Comparison of ENCODE assay signal across 15 cellular contexts in the genomic region with DNA sequence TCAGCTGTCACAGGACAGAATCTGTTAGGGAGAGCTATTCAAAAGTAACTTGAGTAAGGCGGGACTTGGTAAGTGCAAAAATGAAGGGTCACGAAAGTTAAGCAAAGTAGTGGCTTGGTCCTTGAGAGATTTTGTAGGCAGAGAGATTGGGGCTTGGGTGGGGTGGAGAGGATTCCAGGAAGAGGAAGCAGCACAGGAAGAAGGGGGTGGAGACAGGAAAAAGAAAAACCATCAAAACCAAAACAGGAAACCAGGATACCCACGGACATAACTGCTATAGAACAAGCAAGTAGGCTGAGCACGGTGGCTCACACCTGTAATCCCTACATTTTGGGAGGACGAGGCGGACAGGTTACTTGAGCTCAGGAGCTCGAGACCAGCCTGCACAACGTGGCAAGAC. TPM values are rescaled to one million over a fixed set of nuclear protein-coding genes. Genes with fewer than 3 reads are reported as not detected.
DNase-seq lines count a peak whose midpoint lies in the region; ATAC-seq, FAIRE-seq and TF ChIP-seq lines count a peak whose summit lies in the region.
"Had no signal": no experiment of that assay in that cellular context is flagged by ENCODE, and none has a peak within 500 bp of the region (broad histone marks: within the 10 kb centered on the region; RNA-seq: fewer than 3 reads in every experiment).

No MANE protein-coding gene starts in this region.

- H3K9ac ChIP-seq in BLaER1 treated with 17β-estradiol and CSF1 and Interleukin-3, amounts not matched to agents 10 nM and 100 nM: peak overlapping the region in 7 of 11 experiments; percentile 14 to 49 (median 34); a peak in 9 of 22 replicates
- H3K9ac ChIP-seq in K562 (ENCODE audit: insufficient read depth in 1 of 2, low read depth in 2 of 2, low read length in 2 of 2) (no peak overlapping the region), mammary epithelial cell (ENCODE audit: insufficient read depth, low read length) (no peak overlapping the region)

- TF ChIP-seq POLR2A in K562 (conservative IDR thresholded peaks at IDR 0.05): no peak

- BruUV-seq in K562 (replicated peaks; lab: Mats Ljungman, UMichigan) (no TSS peak), mammary epithelial cell (replicated peaks; lab: Mats Ljungman, UMichigan) (no TSS peak)

- POLR2A ChIA-PET in K562 (lab: Yijun Ruan, JAX): interaction anchor here (0.6 to 0.7 kb wide), 4 partner anchors 10 to 180 kb away, joined by 3 read pairs; no protein-coding TSS in a partner anchor

- H4K20me1 ChIP-seq in BLaER1 treated with 17β-estradiol and CSF1 and Interleukin-3, amounts not matched to agents 10 nM and 100 nM: peaks cover 0 to 17% (median 5%) of the 10 kb centered on the region in 11 experiments; a peak in 8 of 22 replicates
- H4K20me1 ChIP-seq in K562 (replicated peaks; ENCODE audit: control insufficient read depth, insufficient read depth, low read length) (no peaks in the 10 kb centered on the region), mammary epithelial cell (ENCODE audit: insufficient read depth, low read length) (no peaks in the 10 kb centered on the region)

- DNase-seq in GDM1 (lab: John Stamatoyannopoulos, UW): peak; percentile 61
- peak; percentile 55 for DNase-seq in SKM-1 treated with dmso at 0.1 percent for 144 hours (lab: John Stamatoyannopoulos, UW; ENCODE audit: unreplicated experiment)
- DNase-seq in K562 (ENCODE audit: extremely low read depth in 1 of 4, low spot score in 3 of 4): peak in 2 of 4 experiments; percentile 41 to 49
- no peak for DNase-seq in mammary epithelial cell
- no peak for DNase-seq in HUDEP-2 (lab: John Stamatoyannopoulos, UW; ENCODE audit: unreplicated experiment in 76 of 76)
- DNase-seq in GM19239 (ENCODE audit: insufficient read length, low spot score): no peak
- DNase-seq: activated CD4-positive, alpha-beta T cell treated with anti-CD3 and anti-CD28 coated beads for 48 hours; NCI-H2171; SW 1271 had no signal

- no peak for FAIRE-seq in K562 (lab: Jason Lieb, UNC)
- FAIRE-seq in GM19239 (lab: Jason Lieb, UNC): no peak
- FAIRE-seq: G401.6, GM18507, H54 had no signal

- TF ChIP-seq EP300 in K562 (IDR thresholded peaks at IDR 0.05; ENCODE audit: low read length): no peak

- intact Hi-C loops in K562 (cut with micrococcal nuclease) (no loop called here), mammary epithelial cell (cut with micrococcal nuclease) (no loop called here)

- no peaks in the 10 kb centered on the region for H3K9me1 ChIP-seq in K562 (ENCODE audit: control insufficient read depth, insufficient read depth, low read length)

- no peaks in the 10 kb centered on the region for H3K36me3 ChIP-seq in BLaER1 treated with 17β-estradiol and CSF1 and Interleukin-3, amounts not matched to agents 10 nM and 100 nM
- H3K36me3 ChIP-seq in K562 (ENCODE audit: control insufficient read depth, insufficient read depth, low read length) (no peaks in the 10 kb centered on the region), mammary epithelial cell (ENCODE audit: insufficient read depth, low read length) (no peaks in the 10 kb centered on the region)

- in situ Hi-C loops in K562 (cut with MboI): no loop called here
- in situ Hi-C loops in mammary epithelial cell (cut with MboI; ENCODE audit: low sequenced_read_pairs in 2 of 2): no loop called here

- H3K4me2 ChIP-seq in BLaER1 treated with 17β-estradiol and CSF1 and Interleukin-3, amounts not matched to agents 10 nM and 100 nM: peak overlapping the region; percentile 83 to 100 (median 90)
- peak overlapping the region; percentile 17; the same call in 1 of the 2 replicates for H3K4me2 ChIP-seq in K562 (ENCODE audit: insufficient read depth, low read length)
- no peak overlapping the region for H3K4me2 ChIP-seq in mammary epithelial cell (ENCODE audit: insufficient read depth, low read depth, low read length)

- H3K79me2 ChIP-seq in K562 (ENCODE audit: control insufficient read depth, insufficient read depth, low read length): no peaks in the 10 kb centered on the region
- no peaks in the 10 kb centered on the region for H3K79me2 ChIP-seq in mammary epithelial cell (ENCODE audit: insufficient read depth, low read length)

- peak overlapping the region; percentile 68 for H2AFZ ChIP-seq in K562 (ENCODE audit: low read depth, low read length)
- no peak overlapping the region for H2AFZ ChIP-seq in mammary epithelial cell (ENCODE audit: low read depth, low read length)

- CTCF ChIA-PET in K562 (lab: Yijun Ruan, JAX; ENCODE audit: low intra/inter-chr PET ratio): no interaction called here
- CTCF ChIA-PET in mammary epithelial cell (lab: Charles Lee; ENCODE audit: low non-redundant PET): no interaction called here

- WGBS in K562 (ENCODE audit: insufficient coverage, low coverage, missing lambda C conversion rate): 44% methylated on average over 8 of the region's 8 CpGs
- 85% methylated on average over 8 of the region's 8 CpGs for WGBS in mammary epithelial cell (ENCODE audit: low coverage, missing lambda C conversion rate)

- H3K27ac ChIP-seq in BLaER1 treated with 17β-estradiol and CSF1 and Interleukin-3, amounts not matched to agents 10 nM and 100 nM: peak overlapping the region in 9 of 11 experiments; percentile 38 to 92 (median 67); a peak in 15 of 22 replicates
- no peak overlapping the region for H3K27ac ChIP-seq in K562 (ENCODE audit: extremely low read depth, low read depth, low read length)
- H3K27ac ChIP-seq in mammary epithelial cell (ENCODE audit: insufficient read depth, low read depth, low read length): no peak overlapping the region
- H3K27ac ChIP-seq: C4-2B had no signal

- H3K27me3 ChIP-seq in BLaER1 treated with 17β-estradiol and CSF1 and Interleukin-3, amounts not matched to agents 10 nM and 100 nM: peaks cover 4 to 33% (median 16%) of the 10 kb centered on the region in 11 experiments; a peak in 17 of 22 replicates
- H3K27me3 ChIP-seq in K562 (ENCODE audit: control insufficient read depth in 2 of 2, insufficient read depth in 2 of 2, low read length in 2 of 2) (no peaks in the 10 kb centered on the region), mammary epithelial cell (ENCODE audit: insufficient read depth, low read length) (no peaks in the 10 kb centered on the region)

- TF ChIP-seq CTCF in K562 (IDR thresholded peaks at IDR 0.05 in 2 of 3, conservative IDR thresholded peaks at IDR 0.05 in 1 of 3; ENCODE audit: insufficient read depth in 2 of 3, low read depth in 1 of 3, low read length in 3 of 3) (no peak), mammary epithelial cell (conservative IDR thresholded peaks at IDR 0.05 in 1 of 2, IDR thresholded peaks at IDR 0.05 in 1 of 2; ENCODE audit: extremely low read depth in 1 of 2, insufficient read depth in 1 of 2, low read depth in 1 of 2, low read length in 2 of 2) (no peak)

- ATAC-seq in K562: no peak
- ATAC-seq in HG03039 (IDR thresholded peaks at IDR 0.05; ENCODE audit: unreplicated experiment): no peak

- no peak for TF ChIP-seq RAD21 in K562 (CRISPR knock-in tag; conservative IDR thresholded peaks at IDR 0.05 in 1 of 2, IDR thresholded peaks at IDR 0.05 in 1 of 2)

- dilution Hi-C loops in mammary epithelial cell (cut with HindIII; ENCODE audit: low sequenced_read_pairs): no loop called here

- H3K4me3 ChIP-seq in BLaER1 treated with 17β-estradiol and CSF1 and Interleukin-3, amounts not matched to agents 10 nM and 100 nM: peak overlapping the region in 7 of 10 experiments; percentile 5 to 44 (median 35); a peak in 10 of 20 replicates
- H3K4me3 ChIP-seq in K562: no peak overlapping the region
- H3K4me3 ChIP-seq in mammary epithelial cell (replicated peaks in 1 of 3; ENCODE audit: insufficient read depth in 1 of 3, low read depth in 2 of 3, low read length in 3 of 3): no peak overlapping the region

- H3K4me1 ChIP-seq in BLaER1 treated with 17β-estradiol and CSF1 and Interleukin-3, amounts not matched to agents 10 nM and 100 nM: peaks cover 53 to 95% (median 89%) of the 10 kb centered on the region in 10 experiments
- peaks cover 12 to 19% of the 10 kb centered on the region in 2 experiments; a peak in 4 of 5 replicates for H3K4me1 ChIP-seq in K562 (replicated peaks in 1 of 2; ENCODE audit: control insufficient read depth in 2 of 2, insufficient read depth in 2 of 2, low read length in 2 of 2)
- H3K4me1 ChIP-seq in mammary epithelial cell (ENCODE audit: insufficient read depth, low read length): peaks cover 16% of the 10 kb centered on the region

- 0 out of 22 replicates have a peak, but pooled peaks cover 0 to 4% (median 0%) of the 10 kb centered on the region in 11 experiments for H3K9me3 ChIP-seq in BLaER1 treated with 17β-estradiol and CSF1 and Interleukin-3, amounts not matched to agents 10 nM and 100 nM (replicated peaks in 1 of 11)
- H3K9me3 ChIP-seq in K562 (replicated peaks; ENCODE audit: control insufficient read depth, insufficient read depth, low read depth, low read length) (no peaks in the 10 kb centered on the region), mammary epithelial cell (replicated peaks; ENCODE audit: insufficient read depth, low read length) (no peaks in the 10 kb centered on the region)

TF ChIP-seq in K562, 482 proteins besides CTCF, POLR2A, EP300 and RAD21 (continues in another document):
- no peak for TF ChIP-seq SP2 (IDR thresholded peaks at IDR 0.05; ENCODE audit: extremely low read depth, low read depth, low read length, poor library complexity, severe bottlenecking)
- TF ChIP-seq ELF4 (CRISPR knock-in tag; IDR thresholded peaks at IDR 0.05): peak; percentile 39; the same call in 1 of the 2 replicates

RNA-seq across cellular contexts. Expression of a gene that starts 3.7 kb away (rescaled TPM):
- 0.92 and 1.7 TPM in 2 replicates for total RNA-seq in K562 (2011; cell fraction: chromatin; rRNA removed; ENCODE audit: low replicate concordance)
- total RNA-seq in K562 (2011; cell fraction: nucleolus; rRNA removed): 1.4 and 2.0 TPM in 2 replicates
- total RNA-seq in K562 (2011; cell fraction: nucleoplasm; rRNA removed): 1.3 and 1.9 TPM in 2 replicates
- total RNA-seq in K562 (2014; rRNA removed) (0.73 TPM in 1 of 2 replicates, not detected in the other), K562 (2014; rRNA removed; fragmentation: Illumina TruSeq; extraction: Trizol) (0.19 TPM in 1 of 2 replicates, not detected in the other), K562 (2015; rRNA removed; fragmentation: Illumina TruSeq; extraction: Trizol) (0.23 TPM in 1 of 2 replicates, not detected in the other), K562 (2021) (0.31 and 0.36 TPM in 2 replicates), mammary epithelial cell (under 1 TPM; 0.17 to 0.24 TPM)
- polyA plus RNA-seq in K562 (2011; rRNA removed) (0.32 and 0.85 TPM in 2 replicates), K562 (2014; fragmentation: Illumina TruSeq; extraction: Trizol) (0.21 and 0.30 TPM in 2 replicates), K562 (2014; fragmentation: Nextera tagmentation; extraction: Ambion mirVana) (under 1 TPM; 0.04 to 0.13 TPM), K562 (2014; rRNA removed) (0.28 and 0.84 TPM in 2 replicates), mammary epithelial cell (0.18 TPM)
- polyA plus RNA-seq in K562 (2011; cell fraction: cytosol; rRNA removed): 0.41 and 1.2 TPM in 2 replicates
- 0.55 and 1.6 TPM in 2 replicates for polyA plus RNA-seq in K562 (2011; cell fraction: nucleus; rRNA removed)
- 0.40 and 2.4 TPM in 2 replicates for polyA plus RNA-seq in K562 (2012)
- polyA minus RNA-seq in K562 (2011; rRNA and poly(A)+ RNA removed): 0.35 TPM in 1 of 2 replicates, not detected in the other
- polyA minus RNA-seq in K562 (2011; cell fraction: cytosol; rRNA and poly(A)+ RNA removed): 0.86 TPM in 1 of 2 replicates, not detected in the other
- polyA minus RNA-seq in K562 (2011; cell fraction: nucleus; rRNA and poly(A)+ RNA removed): 0.89 and 1.5 TPM in 2 replicates
- not detected for polyA minus RNA-seq in mammary epithelial cell

Comparison
In these comparisons a context has a peak if more than half of its experiments do, and no peak if none do; other contexts are left out.
1. H3K27ac ChIP-seq: peak in BLaER1 treated with 17β-estradiol and CSF1 and Interleukin-3, amounts not matched to agents 10 nM and 100 nM (9 of 11); none in K562 (single experiment) and mammary epithelial cell (single experiment).
2. H3K4me3 ChIP-seq: peak in BLaER1 treated with 17β-estradiol and CSF1 and Interleukin-3, amounts not matched to agents 10 nM and 100 nM (7 of 10); none in K562 (single experiment) and mammary epithelial cell (0 of 3).
3. H3K9ac ChIP-seq: peak in BLaER1 treated with 17β-estradiol and CSF1 and Interleukin-3, amounts not matched to agents 10 nM and 100 nM (7 of 11); none in K562 (0 of 2) and mammary epithelial cell (single experiment).
4. DNase-seq: peak in GDM1 (single experiment) and SKM-1 treated with dmso at 0.1 percent for 144 hours (single experiment); none in mammary epithelial cell (single experiment), HUDEP-2 (0 of 76) and GM19239 (single experiment).